In the genomic region with DNA sequence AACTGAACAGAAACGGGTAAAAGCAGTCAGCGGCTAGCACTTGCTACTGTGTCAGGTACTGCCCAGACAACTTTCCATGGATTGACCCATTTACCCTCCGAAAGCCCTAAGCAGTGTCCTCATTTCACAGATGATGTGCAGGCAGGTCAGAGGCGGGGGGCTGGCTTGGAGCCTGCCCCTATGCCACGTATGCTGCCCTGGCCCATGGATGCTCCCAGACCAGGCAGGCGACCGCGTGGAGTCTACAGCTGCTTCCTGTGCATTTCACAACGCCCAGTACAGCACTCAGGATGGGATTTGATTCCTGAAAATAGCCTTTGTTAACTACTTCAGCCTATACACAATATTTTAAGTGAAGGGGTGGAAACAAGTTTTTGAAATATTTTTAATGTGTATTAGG, we compare ENCODE assay signal across 16 cellular contexts.
"Had no signal": no experiment of that assay in that cellular context is flagged by ENCODE, and none has a peak within 500 bp of the region (broad histone marks: within the 10 kb centered on the region; RNA-seq: fewer than 3 reads in every experiment).

No MANE protein-coding gene starts in this region.

- H3K9me3 ChIP-seq: colonic mucosa, psoas muscle, SJSA1, thoracic aorta had no signal

- ATAC-seq: activated CD8-positive, alpha-beta memory T cell treated with anti-CD3 and anti-CD28 coated beads, Interleukin-2, amount 10 ng/mL, durations not matched to agents 7 days and 5 days; foreskin keratinocyte; left lobe of liver; psoas muscle; right lobe of liver had no signal

- H3K27ac ChIP-seq: colonic mucosa, foreskin keratinocyte, psoas muscle, right lobe of liver, SJSA1, thoracic aorta had no signal

- H3K36me3 ChIP-seq: colonic mucosa, right lobe of liver, SJSA1, thoracic aorta had no signal

- H3K4me1 ChIP-seq: colonic mucosa, right lobe of liver had no signal

- H3K27me3 ChIP-seq: colonic mucosa, foreskin keratinocyte, right lobe of liver, SJSA1 had no signal

- H3K4me3 ChIP-seq: colonic mucosa, psoas muscle, right lobe of liver, SJSA1, thoracic aorta had no signal

- DNase-seq: activated CD4-positive, alpha-beta memory T cell treated with anti-CD3 and anti-CD28 coated beads, Interleukin-2, amount 10 ng/mL, durations not matched to agents 7 days and 5 days; activated CD4-positive, alpha-beta T cell treated with anti-CD3 and anti-CD28 coated beads for 48 hours; activated CD4-positive, CD25-positive, alpha-beta regulatory T cell; activated CD8-positive, alpha-beta memory T cell treated with anti-CD3 and anti-CD28 coated beads, Interleukin-2, amount 10 ng/mL, durations not matched to agents 7 days and 5 days; amygdala; colonic mucosa; effector memory CD4-positive, alpha-beta T cell; foreskin keratinocyte; hippocampal formation; mammary epithelial cell; psoas muscle; right lobe of liver; stimulated activated CD4-positive, alpha-beta T cell treated with anti-CD3 and anti-CD28 coated beads, Interleukin-4, amount 100 ng/mL, for 24 hours had no signal
